Comparison of ENCODE assay signal across 10 cellular contexts in genomic region chr6:27593200-27593818, GRCh38.
DNase-seq lines count a peak whose midpoint lies in the region; ATAC-seq, FAIRE-seq and TF ChIP-seq lines count a peak whose summit lies in the region.
"Had no signal": no experiment of that assay in that cellular context is flagged by ENCODE, and none has a peak within 500 bp of the region (broad histone marks: within the 10 kb centered on the region; RNA-seq: fewer than 3 reads in every experiment).

No MANE protein-coding gene starts in this region.

- H3K36me3 ChIP-seq in HUES6 (ENCODE audit: control insufficient read depth, insufficient read depth, low read length) (no peaks in the 10 kb centered on the region), endothelial cell of umbilical vein (ENCODE audit: control insufficient read depth in 2 of 2, extremely low read depth in 1 of 2, insufficient read depth in 2 of 2, low read length in 2 of 2) (no peaks in the 10 kb centered on the region)

- ATAC-seq in GM19023 (IDR thresholded peaks at IDR 0.05; ENCODE audit: unreplicated experiment) (peak; percentile 23), HG03520 (IDR thresholded peaks at IDR 0.05; ENCODE audit: unreplicated experiment) (no peak)

- BruUV-seq in endothelial cell of umbilical vein (replicated peaks; lab: Mats Ljungman, UMichigan): no TSS peak

- peak; percentile 4 for FAIRE-seq in endothelial cell of umbilical vein (lab: Jason Lieb, UNC)

- H3K27me3 ChIP-seq in HUES6 (ENCODE audit: control insufficient read depth, insufficient read depth, low read length): peaks cover 23% of the 10 kb centered on the region
- H3K27me3 ChIP-seq in endothelial cell of umbilical vein (ENCODE audit: control insufficient read depth in 2 of 2, insufficient read depth in 2 of 2, low read length in 2 of 2): peaks cover 13 to 14% of the 10 kb centered on the region in 2 experiments

- H3K36me3 Mint-ChIP-seq in activated naive CD8-positive, alpha-beta T cell treated with anti-CD3 and anti-CD28 coated beads for 36 hours: peaks cover 2% of the 10 kb centered on the region

- no peak for TF ChIP-seq CTCF in 22Rv1 (IDR thresholded peaks at IDR 0.05)
- TF ChIP-seq CTCF in endothelial cell of umbilical vein (IDR thresholded peaks at IDR 0.05; ENCODE audit: extremely low read depth in 1 of 2, insufficient read depth in 1 of 2, low read depth in 1 of 2, low read length in 2 of 2): no peak

- H3K27ac ChIP-seq in 22Rv1 (peak overlapping the region; percentile 72), HUES6 (ENCODE audit: low read depth, low read length) (no peak overlapping the region), endothelial cell of umbilical vein (ENCODE audit: insufficient read depth, low read depth, low read length) (no peak overlapping the region)

- dilution Hi-C loops in endothelial cell of umbilical vein (cut with MboI; ENCODE audit: extremely low pct_ligation_motif_present, low sequenced_read_pairs): no loop called here

- H3K27ac Mint-ChIP-seq in activated naive CD8-positive, alpha-beta T cell treated with anti-CD3 and anti-CD28 coated beads for 36 hours: no peak overlapping the region

- no peak overlapping the region for H3K4me3 Mint-ChIP-seq in activated naive CD8-positive, alpha-beta T cell treated with anti-CD3 and anti-CD28 coated beads for 36 hours

- H3K9ac ChIP-seq in HUES6 (ENCODE audit: low read length) (no peak overlapping the region), endothelial cell of umbilical vein (replicated peaks; ENCODE audit: extremely low read depth, insufficient read depth, low read length) (no peak overlapping the region)

- intact Hi-C loops in endothelial cell of umbilical vein (cut with micrococcal nuclease): loop anchor here (5.0 kb wide), 2 partner anchors 79 to 91 kb away; no protein-coding TSS in a partner anchor

- no peak for TF ChIP-seq POLR2A in endothelial cell of umbilical vein (IDR thresholded peaks at IDR 0.05; ENCODE audit: low read depth, low read length)

- no peaks in the 10 kb centered on the region for H4K20me1 ChIP-seq in endothelial cell of umbilical vein (replicated peaks; ENCODE audit: control insufficient read depth, extremely low read depth, insufficient read depth, low read length)

- H3K9me3 Mint-ChIP-seq in activated naive CD8-positive, alpha-beta T cell treated with anti-CD3 and anti-CD28 coated beads for 36 hours: no peaks in the 10 kb centered on the region

- H2AFZ ChIP-seq in endothelial cell of umbilical vein (ENCODE audit: low read depth, low read length): peak overlapping the region; percentile 34

- H3K9me1 ChIP-seq in endothelial cell of umbilical vein (replicated peaks; ENCODE audit: control insufficient read depth, extremely low read depth, insufficient read depth, low read length): no peaks in the 10 kb centered on the region

- no peaks in the 10 kb centered on the region for H3K79me2 ChIP-seq in endothelial cell of umbilical vein (ENCODE audit: control insufficient read depth, insufficient read depth, low read length)

- POLR2A ChIA-PET in endothelial cell of umbilical vein (lab: Charles Lee): interaction anchor here (0.6 kb wide), 1 partner anchor 18 kb away, joined by 3 read pairs; no protein-coding TSS in a partner anchor

- H3K9me3 ChIP-seq in HUES6 (ENCODE audit: control insufficient read depth, insufficient read depth, low read depth, low read length) (no peaks in the 10 kb centered on the region), endothelial cell of umbilical vein (replicated peaks; ENCODE audit: control insufficient read depth, insufficient read depth, low read length) (no peaks in the 10 kb centered on the region)

- peak overlapping the region; percentile 75 for H3K4me3 ChIP-seq in HUES6 (ENCODE audit: low read depth, low read length)
- H3K4me3 ChIP-seq in endothelial cell of umbilical vein (replicated peaks in 1 of 3; ENCODE audit: insufficient read depth in 1 of 3, low read depth in 1 of 3, low read length in 3 of 3): peak overlapping the region in 2 of 3 experiments; percentile 29 to 38

- H3K4me2 ChIP-seq in endothelial cell of umbilical vein (ENCODE audit: insufficient read depth, low read length): peak overlapping the region; percentile 82

- DNase-seq in endothelial cell of umbilical vein (ENCODE audit: low read depth, low spot score): no peak
- no peak for DNase-seq in activated naive CD8-positive, alpha-beta T cell treated with anti-CD3 and anti-CD28 coated beads for 36 hours
- DNase-seq in stimulated activated CD4-positive, alpha-beta T cell treated with anti-CD3 and anti-CD28 coated beads, Interleukin-4, amount 100 ng/mL, for 24 hours: no peak
- no peak for DNase-seq in stimulated activated CD4-positive, alpha-beta T cell treated with anti-CD3 and anti-CD28 coated beads, Interleukin-15, amount 100 ng/mL, for 24 hours
- DNase-seq: activated CD4-positive, CD25-positive, alpha-beta regulatory T cell; NCI-H1417 treated with DMSO at 0.1 percent for 48 hours had no signal

- H3K4me1 ChIP-seq in HUES6 (ENCODE audit: control insufficient read depth, insufficient read depth, low read length): no peaks in the 10 kb centered on the region
- peaks cover 10% of the 10 kb centered on the region for H3K4me1 ChIP-seq in endothelial cell of umbilical vein (ENCODE audit: control insufficient read depth, extremely low read depth, insufficient read depth, low read length)

- peaks cover 4% of the 10 kb centered on the region for H3K4me1 Mint-ChIP-seq in activated naive CD8-positive, alpha-beta T cell treated with anti-CD3 and anti-CD28 coated beads for 36 hours

- CTCF ChIA-PET in endothelial cell of umbilical vein (lab: Charles Lee): interaction anchor here (1.4 kb wide), 1 partner anchor 15 kb away, joined by 13 read pairs; no protein-coding TSS in a partner anchor

- H3K27me3 Mint-ChIP-seq in activated naive CD8-positive, alpha-beta T cell treated with anti-CD3 and anti-CD28 coated beads for 36 hours: peaks cover 44% of the 10 kb centered on the region

TF ChIP-seq in endothelial cell of umbilical vein, 7 proteins besides CTCF, POLR2A, EP300 and RAD21:
- no peak for TF ChIP-seq FOS (IDR thresholded peaks at IDR 0.05; ENCODE audit: borderline replicate concordance, insufficient read depth, low read length)
